Comparison of ENCODE assay signal across 8 cellular contexts in genomic region chr4:10106421-10107039, GRCh38. TPM values are rescaled to one million over a fixed set of nuclear protein-coding genes. Genes with fewer than 3 reads are reported as not detected.
DNase-seq lines count a peak whose midpoint lies in the region; ATAC-seq, FAIRE-seq and TF ChIP-seq lines count a peak whose summit lies in the region.

No MANE protein-coding gene starts in this region.

- H3K4me1 ChIP-seq in BLaER1 (peaks cover 96% of the 10 kb centered on the region), H1 (replicated peaks in 1 of 4; ENCODE audit: control insufficient read depth in 3 of 4, insufficient read depth in 4 of 4, low read length in 3 of 4) (peaks cover 0 to 54% (median 23%) of the 10 kb centered on the region in 4 experiments; a peak in 6 of 7 replicates)

- H2BK5ac ChIP-seq in H1 (ENCODE audit: low read depth, low read length), result no peak overlapping the region; the same call in 1 of the 2 replicates

- TF ChIP-seq EP300 in H1 (IDR thresholded peaks at IDR 0.05; ENCODE audit: borderline replicate concordance in 1 of 2, low read depth in 2 of 2, low read length in 2 of 2), result no peak

- CTCF ChIA-PET in H1 (lab: Charles Lee; ENCODE audit: partially characterized antibody), result interaction anchor here (1.0 kb wide), 1 partner anchor 10 kb away, joined by 4 read pairs; no protein-coding TSS in a partner anchor

- peak in 1 of 2 experiments; percentile 40; a peak in 1 of 3 replicates for TF ChIP-seq POLR2A in H1 (IDR thresholded peaks at IDR 0.05; ENCODE audit: control extremely low read depth in 1 of 2, low read depth in 2 of 2, low read length in 2 of 2)

- H2AK5ac ChIP-seq in H1 (ENCODE audit: low read depth, low read length), result no peak overlapping the region

- H3K9me3 ChIP-seq in BLaER1, result no peaks in the 10 kb centered on the region
- H3K9me3 ChIP-seq in H1 (ENCODE audit: insufficient read depth in 2 of 2, low read depth in 1 of 2, low read length in 1 of 2), result no peaks in the 10 kb centered on the region

- H3K27me3 ChIP-seq in BLaER1, result no peaks in the 10 kb centered on the region
- no peaks in the 10 kb centered on the region for H3K27me3 ChIP-seq in H1 (replicated peaks in 1 of 4; ENCODE audit: control insufficient read depth in 3 of 4, extremely low read depth in 1 of 4, insufficient read depth in 3 of 4, low read length in 3 of 4)

- POLR2A ChIA-PET in H1 (lab: Charles Lee; ENCODE audit: partially characterized antibody), result interaction anchor here (6.5 to 13.7 kb wide), 3 partner anchors 7 to 13 kb away, joined by 99 to 197 read pairs (median 140); partner anchors contain the start of gene WDR1

- TF ChIP-seq CTCF in H1 (IDR thresholded peaks at IDR 0.05; ENCODE audit: control extremely low read depth in 1 of 3, insufficient read depth in 1 of 3, low read depth in 1 of 3, low read length in 3 of 3), result no peak

- no peak overlapping the region for H4K8ac ChIP-seq in H1 (ENCODE audit: extremely low read depth, insufficient read depth, low read length)

- H2AFZ ChIP-seq in H1 (ENCODE audit: low read length), result no peak overlapping the region

- no peak for TF ChIP-seq RAD21 in H1 (IDR thresholded peaks at IDR 0.05 in 1 of 2, conservative IDR thresholded peaks at IDR 0.05 in 1 of 2; ENCODE audit: low read depth in 2 of 2, low read length in 2 of 2)

- H3K4me3 ChIP-seq in BLaER1 (no peak overlapping the region), H1 (ENCODE audit: extremely low read depth in 1 of 4, insufficient read depth in 2 of 4, low read depth in 3 of 4, low read length in 4 of 4) (no peak overlapping the region)

- H3K9ac ChIP-seq in BLaER1, result 0 out of 2 replicates have a peak overlapping the region, but pooled peaks have one; percentile 12
- H3K9ac ChIP-seq in H1 (replicated peaks in 1 of 4; ENCODE audit: extremely low read depth in 1 of 4, low read depth in 3 of 4, low read length in 3 of 4), result no peak overlapping the region

- H4K20me1 ChIP-seq in BLaER1 (peaks cover 99% of the 10 kb centered on the region), H1 (replicated peaks in 1 of 2; ENCODE audit: control insufficient read depth in 1 of 2, insufficient read depth in 2 of 2, low read length in 2 of 2) (peaks cover 58 to 68% of the 10 kb centered on the region in 2 experiments)

- H3K27ac ChIP-seq in BLaER1 (peak overlapping the region; percentile 61), H1 (ENCODE audit: low read depth, low read length) (no peak overlapping the region)

- H3K79me1 ChIP-seq in H1 (ENCODE audit: low read depth, low read length), result peaks cover 53% of the 10 kb centered on the region

- no peak overlapping the region for H4K91ac ChIP-seq in H1 (replicated peaks; ENCODE audit: insufficient read length, low read length)

- no peak overlapping the region for H3K56ac ChIP-seq in H1 (replicated peaks; ENCODE audit: insufficient read length, low read depth, low read length)

- H2BK12ac ChIP-seq in H1 (ENCODE audit: low read depth, low read length), result no peak overlapping the region

- no peak overlapping the region for H3K14ac ChIP-seq in H1 (ENCODE audit: insufficient read length)

- WGBS in H1 (ENCODE audit: extremely low coverage in 1 of 2, insufficient coverage in 1 of 2, insufficient read length in 1 of 2, insufficient replicate concordance in 2 of 2, low coverage in 1 of 2, low lambda C conversion rate in 2 of 2, missing lambda C conversion rate in 1 of 2), 2 experiments, result 85% methylated on average over 13 of the region's 13 CpGs; no CpG with 5 or more reads in 1 of the 2 experiments

- no peak overlapping the region for H4K5ac ChIP-seq in H1 (ENCODE audit: insufficient read length, low read depth, low read length)

- H3K79me2 ChIP-seq in H1 (ENCODE audit: control insufficient read depth in 1 of 2, insufficient read depth in 2 of 2, low read length in 2 of 2), result peaks cover 50 to 99% of the 10 kb centered on the region in 2 experiments

- H3K4ac ChIP-seq in H1 (replicated peaks; ENCODE audit: insufficient read length, low read depth, low read length), result no peak overlapping the region

- no peak overlapping the region for H2BK15ac ChIP-seq in H1 (ENCODE audit: low read length)

- FAIRE-seq in H1 (lab: Jason Lieb, UNC), result no peak

- no peak overlapping the region for H2BK20ac ChIP-seq in H1 (ENCODE audit: low read length)

- no peak overlapping the region for H3K23ac ChIP-seq in H1 (ENCODE audit: insufficient read length)

- H3K23me2 ChIP-seq in H1 (ENCODE audit: low read depth, low read length), result no peaks in the 10 kb centered on the region; the same call in 1 of the 2 replicates

- no peak overlapping the region for H3K18ac ChIP-seq in H1 (ENCODE audit: extremely low read depth, low read length)

- H2BK120ac ChIP-seq in H1 (replicated peaks; ENCODE audit: low read depth, low read length), result no peak overlapping the region

- H3K4me2 ChIP-seq in BLaER1 (peak overlapping the region; percentile 60), H1 (ENCODE audit: insufficient read depth in 1 of 2, low read depth in 2 of 2, low read length in 2 of 2) (peak overlapping the region in 1 of 2 experiments; percentile 12; a peak in 1 of 4 replicates)

- no peak for ATAC-seq in GM19452 (IDR thresholded peaks at IDR 0.05; ENCODE audit: unreplicated experiment)

- H3K36me3 ChIP-seq in BLaER1, result peaks cover 95% of the 10 kb centered on the region
- peaks cover 16 to 54% (median 25%) of the 10 kb centered on the region in 4 experiments for H3K36me3 ChIP-seq in H1 (ENCODE audit: control insufficient read depth in 2 of 4, insufficient read depth in 4 of 4, low read length in 3 of 4)

- DNase-seq in Kasumi-1 (lab: John Stamatoyannopoulos, UW) (peak; percentile 3 to 7), H1 (ENCODE audit: low read depth in 1 of 2, low spot score in 2 of 2) (no peak), myocyte (ENCODE audit: low read depth) (peak; percentile 95), NCI-H345 treated with DMSO at 0.1 percent for 48 hours (lab: John Stamatoyannopoulos, UW; ENCODE audit: unreplicated experiment) (no peak)
- DNase-seq in activated CD8-positive, alpha-beta memory T cell treated with anti-CD3 and anti-CD28 coated beads for 48 hours (ENCODE audit: low read depth in 2 of 3, low spot score in 2 of 3), result peak in 2 of 3 experiments; percentile 44 to 50
- DNase-seq in stimulated activated naive CD4-positive, alpha-beta T cell treated with Interleukin-2 at 50 U/mL for 16 hours (lab: John Stamatoyannopoulos, UW), result peak; percentile 85

TF ChIP-seq in H1, 55 proteins besides CTCF, POLR2A, EP300 and RAD21:
- TF ChIP-seq POLR2AphosphoS5 (IDR thresholded peaks at IDR 0.05; ENCODE audit: low read depth, low read length), result peak; percentile 40
- no peak for TF ChIP-seq CBX8 (IDR thresholded peaks at IDR 0.05; ENCODE audit: borderline replicate concordance, low read depth, low read length)

RNA-seq across cellular contexts. Expression of gene WDR1, which starts 10.1 kb away (rescaled TPM):
- 315 and 339 TPM in 2 replicates for total RNA-seq in H1 (2021; fragmentation: NEBNext Ultra II Directional; extraction: Animal tissue kit (Norgen Biotek cat#: 25700))
- 377 and 432 TPM in 2 replicates for polyA plus RNA-seq in H1 (2011; rRNA removed)
- 375 TPM for polyA plus RNA-seq in H1 (2011; cell fraction: cytosol; rRNA removed)
- polyA plus RNA-seq in H1 (2011; cell fraction: nucleus; rRNA removed), result 381 TPM
- 213 to 348 TPM (median 304 TPM) in 4 replicates for polyA plus RNA-seq in H1 (2012, experiment 1 of 2)
- 195 TPM for polyA plus RNA-seq in H1 (2012, experiment 2 of 2)
- polyA plus RNA-seq in H1 (2013, experiment 1 of 2), result 135 TPM
- 138 TPM for polyA plus RNA-seq in H1 (2013, experiment 2 of 2)
- 264 and 269 TPM in 2 replicates for polyA minus RNA-seq in H1 (2011; rRNA and poly(A)+ RNA removed)
- polyA minus RNA-seq in H1 (2011; cell fraction: cytosol; rRNA and poly(A)+ RNA removed), result 174 TPM
- polyA minus RNA-seq in H1 (2011; cell fraction: nucleus; rRNA and poly(A)+ RNA removed), result 135 TPM
- total RNA-seq in myocyte, result 128 and 156 TPM in 2 replicates
- polyA plus RNA-seq in myocyte (2012), result 239 TPM

Comparison
In these comparisons a context has a peak if more than half of its experiments do, and no peak if none do; other contexts are left out.
1. DNase-seq: peak in Kasumi-1 (2 of 2), activated CD8-positive, alpha-beta memory T cell treated with anti-CD3 and anti-CD28 coated beads for 48 hours (2 of 3), myocyte (single experiment) and stimulated activated naive CD4-positive, alpha-beta T cell treated with Interleukin-2 at 50 U/mL for 16 hours (single experiment); none in H1 (0 of 2) and NCI-H345 treated with DMSO at 0.1 percent for 48 hours (single experiment).